1 cellular context compared by ENCODE assay signal in genomic region chr1:39469150-39469549, GRCh38.
TF ChIP-seq lines count a peak whose summit lies in the region.

No MANE protein-coding gene starts in this region.

TF ChIP-seq in HepG2, 621 proteins besides CTCF, POLR2A, EP300 and RAD21:
- TF ChIP-seq HIC2 (CRISPR knock-in tag; IDR thresholded peaks at IDR 0.05; ENCODE audit: low read depth) = no peak
- TF ChIP-seq FOXK2 (IDR thresholded peaks at IDR 0.05) = no peak
- no peak for TF ChIP-seq GABPA (IDR thresholded peaks at IDR 0.05; ENCODE audit: low read depth, low read length)
- no peak for TF ChIP-seq GABPA (CRISPR knock-in tag; IDR thresholded peaks at IDR 0.05; ENCODE audit: low read depth)
- TF ChIP-seq ZNF772 (CRISPR knock-in tag; IDR thresholded peaks at IDR 0.05) = no peak
- no peak for TF ChIP-seq ZNF619 (CRISPR knock-in tag; IDR thresholded peaks at IDR 0.05)
- no peak for TF ChIP-seq ATF5 (CRISPR knock-in tag; IDR thresholded peaks at IDR 0.05; ENCODE audit: low read depth)
- TF ChIP-seq SAP130 (CRISPR knock-in tag; IDR thresholded peaks at IDR 0.05; ENCODE audit: low read depth) = no peak
- no peak for TF ChIP-seq FOSL2 (CRISPR knock-in tag; IDR thresholded peaks at IDR 0.05)
- TF ChIP-seq KDM5B (CRISPR knock-in tag; IDR thresholded peaks at IDR 0.05; ENCODE audit: borderline replicate concordance) = no peak
- no peak for TF ChIP-seq ZBTB43 (CRISPR knock-in tag; conservative IDR thresholded peaks at IDR 0.05)
- no peak for TF ChIP-seq GATA4 (IDR thresholded peaks at IDR 0.05; ENCODE audit: borderline replicate concordance, low read depth)
- no peak for TF ChIP-seq REPIN1 (CRISPR knock-in tag; IDR thresholded peaks at IDR 0.05; ENCODE audit: borderline replicate concordance, low read depth)
- no peak for TF ChIP-seq HCFC1 (IDR thresholded peaks at IDR 0.05; ENCODE audit: low read depth, low read length)
- TF ChIP-seq ZFX (CRISPR knock-in tag; IDR thresholded peaks at IDR 0.05; ENCODE audit: low read depth) = no peak
- TF ChIP-seq SMC3 (IDR thresholded peaks at IDR 0.05; ENCODE audit: low read length) = no peak
- TF ChIP-seq GLI4 (CRISPR knock-in tag; IDR thresholded peaks at IDR 0.05; ENCODE audit: borderline replicate concordance) = no peak
- TF ChIP-seq SETDB1 (CRISPR knock-in tag; IDR thresholded peaks at IDR 0.05; ENCODE audit: borderline replicate concordance) = no peak
- no peak for TF ChIP-seq FOXC1 (CRISPR knock-in tag; IDR thresholded peaks at IDR 0.05; ENCODE audit: borderline replicate concordance)
- TF ChIP-seq SNAPC2 (CRISPR knock-in tag; IDR thresholded peaks at IDR 0.05) = no peak
- no peak for TF ChIP-seq ZNF770 (CRISPR knock-in tag; IDR thresholded peaks at IDR 0.05)
